Comparison of ENCODE assay signal across 8 cellular contexts in the genomic region with DNA sequence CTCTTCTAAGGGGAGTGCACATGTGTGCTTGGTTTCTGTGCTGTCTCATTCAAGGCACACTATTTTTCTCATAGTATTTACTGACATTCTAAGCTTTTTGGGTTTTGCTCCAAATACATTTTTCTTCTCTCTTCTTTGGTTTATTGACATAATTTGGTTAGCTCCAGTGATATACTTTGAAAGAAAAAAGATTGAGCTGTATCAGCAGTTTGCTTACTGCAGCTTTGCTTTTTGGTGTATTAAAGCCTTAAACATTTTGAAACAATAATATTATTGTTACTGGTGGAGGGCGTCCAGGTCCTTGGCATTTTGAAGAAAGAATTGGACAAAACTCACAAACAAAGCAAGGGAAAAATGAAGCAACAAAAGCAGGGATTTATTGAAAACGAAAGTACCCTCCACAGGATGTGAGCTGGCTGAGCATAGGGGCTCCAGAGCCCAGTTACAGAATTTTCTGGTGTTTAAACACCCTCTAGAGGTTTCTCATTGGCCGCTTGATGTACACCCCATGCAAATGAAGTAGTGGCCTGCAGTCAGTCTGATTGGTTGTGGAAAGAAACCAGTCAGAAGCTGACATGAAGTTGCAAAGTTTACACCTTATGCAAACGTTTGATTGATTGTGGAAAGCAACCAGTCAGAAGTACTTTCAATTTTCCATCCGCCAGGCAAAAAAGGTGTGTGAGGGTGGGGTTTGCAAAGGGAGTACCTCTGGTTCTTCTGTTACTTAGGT.
DNase-seq lines count a peak whose midpoint lies in the region; ATAC-seq and TF ChIP-seq lines count a peak whose summit lies in the region.

No MANE protein-coding gene starts in this region.

- no peaks in the 10 kb centered on the region for H3K79me2 ChIP-seq in GM23248 (ENCODE audit: insufficient read depth)

- no peaks in the 10 kb centered on the region for H3K9me2 ChIP-seq in GM23248 (ENCODE audit: insufficient read depth)

- peak in 1 of 3 experiments; percentile 24 for TF ChIP-seq CTCF in esophagus muscularis mucosa (IDR thresholded peaks at IDR 0.05)
- TF ChIP-seq CTCF in lower leg skin (IDR thresholded peaks at IDR 0.05): no peak

- peak overlapping the region; percentile 73 for H2AFZ ChIP-seq in GM23248

- H3K4me3 ChIP-seq in GM23248 (peak overlapping the region; percentile 56), esophagus muscularis mucosa (peak overlapping the region; percentile 27 to 43 (median 37)), lower leg skin (ENCODE audit: low read depth, poor library complexity, severe bottlenecking) (no peak overlapping the region)

- H3K36me3 ChIP-seq in GM23248 (ENCODE audit: low read depth): no peaks in the 10 kb centered on the region
- no peaks in the 10 kb centered on the region for H3K36me3 ChIP-seq in esophagus muscularis mucosa

- H3F3A ChIP-seq in GM23248 (ENCODE audit: insufficient read depth): no peaks in the 10 kb centered on the region

- H3K9me3 ChIP-seq in GM23248 (ENCODE audit: low read depth): no peaks in the 10 kb centered on the region
- H3K9me3 ChIP-seq in esophagus muscularis mucosa: peaks cover 0 to 4% (median 0%) of the 10 kb centered on the region in 4 donors

- intact Hi-C loops in esophagus muscularis mucosa (cut with DNase I) (no loop called here), lower leg skin (cut with DNase I; ENCODE audit: low total_unique reads) (no loop called here)

- in situ Hi-C loops in GM23248 (cut with MboI): no loop called here

- no peak for ATAC-seq in GM19023 (IDR thresholded peaks at IDR 0.05; ENCODE audit: unreplicated experiment)

- H4K20me1 ChIP-seq in GM23248 (ENCODE audit: insufficient read depth): no peaks in the 10 kb centered on the region

- H3K27ac ChIP-seq in GM23248: no peak overlapping the region
- peak overlapping the region; percentile 22 to 68 (median 57) for H3K27ac ChIP-seq in esophagus muscularis mucosa (replicated peaks in 1 of 4)

- H3K27me3 ChIP-seq in GM23248 (replicated peaks; ENCODE audit: insufficient read depth): no peaks in the 10 kb centered on the region
- H3K27me3 ChIP-seq in esophagus muscularis mucosa: no peaks in the 10 kb centered on the region

- no peaks in the 10 kb centered on the region for H3K4me1 ChIP-seq in GM23248 (ENCODE audit: insufficient read depth)
- H3K4me1 ChIP-seq in esophagus muscularis mucosa: peaks cover 0 to 21% (median 18%) of the 10 kb centered on the region in 4 donors

- peak overlapping the region; percentile 75 for H3K4me2 ChIP-seq in GM23248 (ENCODE audit: unreplicated experiment)

- H3K9ac ChIP-seq in GM23248: peak overlapping the region; percentile 47; the same call in 1 of the 2 replicates

- TF ChIP-seq EP300 in esophagus muscularis mucosa (IDR thresholded peaks at IDR 0.05): no peak

- DNase-seq in GM23248 (peak; percentile 45), SHP77 (lab: John Stamatoyannopoulos, UW) (peak; percentile 4 to 37), esophagus muscularis mucosa (ENCODE audit: extremely low spot score) (no peak), occipital lobe (lab: John Stamatoyannopoulos, UW) (peak; percentile 8), NCI-H187 (lab: John Stamatoyannopoulos, UW) (no peak), lower leg skin (ENCODE audit: low spot score in 2 of 2) (no peak), OCI-M2 (lab: John Stamatoyannopoulos, UW; ENCODE audit: unreplicated experiment) (no peak)

- 20 to 22% methylated on average over 5 of the region's 5 CpGs for WGBS in GM23248 (ENCODE audit: low coverage in 1 of 2, low lambda C conversion rate in 2 of 2, missing lambda C conversion rate in 2 of 2), 2 experiments
- WGBS in esophagus muscularis mucosa: 25% methylated on average over 5 of the region's 5 CpGs
- 28 to 33% methylated on average over 5 of the region's 5 CpGs for WGBS in lower leg skin, 2 donors

- TF ChIP-seq POLR2A in esophagus muscularis mucosa (IDR thresholded peaks at IDR 0.05; ENCODE audit: low read depth) (no peak), lower leg skin (IDR thresholded peaks at IDR 0.05) (no peak)

Comparison
In these comparisons a context has a peak if more than half of its experiments do, and no peak if none do; other contexts are left out.
1. DNase-seq: peak in GM23248 (single experiment), SHP77 (2 of 2) and occipital lobe (single experiment); none in esophagus muscularis mucosa (single experiment), NCI-H187 (0 of 2), lower leg skin (0 of 2) and OCI-M2 (single experiment).